Comparison of ENCODE assay signal across 1 cellular context in genomic region chrX:149487292-149487691, GRCh38.
TF ChIP-seq lines count a peak whose summit lies in the region.

No MANE protein-coding gene starts in this region.

TF ChIP-seq in GM12878, 131 proteins besides CTCF, POLR2A, EP300 and RAD21:
- TF ChIP-seq MTA2 (IDR thresholded peaks at IDR 0.05; ENCODE audit: low read depth) (no peak), MLLT1 (IDR thresholded peaks at IDR 0.05) (no peak), CHD4 (IDR thresholded peaks at IDR 0.05) (no peak), SRF (IDR thresholded peaks at IDR 0.05; ENCODE audit: low read depth in 2 of 2, low read length in 2 of 2) (no peak), SMARCA5 (IDR thresholded peaks at IDR 0.05) (no peak), MEF2A (IDR thresholded peaks at IDR 0.05; ENCODE audit: insufficient read depth, low read depth, low read length) (no peak), HDAC6 (IDR thresholded peaks at IDR 0.05; ENCODE audit: unreplicated experiment) (no peak), POLR2AphosphoS2 (IDR thresholded peaks at IDR 0.05; ENCODE audit: low read depth, low read length) (no peak), RELA (IDR thresholded peaks at IDR 0.05; ENCODE audit: borderline replicate concordance, partially characterized antibody) (no peak), PAX8 (IDR thresholded peaks at IDR 0.05) (no peak), ZBTB40 (IDR thresholded peaks at IDR 0.05; ENCODE audit: borderline replicate concordance) (no peak), SUPT20H (IDR thresholded peaks at IDR 0.05; ENCODE audit: borderline replicate concordance, control insufficient read depth, low read depth, low read length) (no peak), NFIC (IDR thresholded peaks at IDR 0.05; ENCODE audit: low read depth, low read length) (no peak), RAD51 (IDR thresholded peaks at IDR 0.05) (no peak), PML (IDR thresholded peaks at IDR 0.05; ENCODE audit: low read length) (no peak), MYC (IDR thresholded peaks at IDR 0.05; ENCODE audit: insufficient read depth, insufficient read length, insufficient replicate concordance, low read length, severe bottlenecking) (no peak), RB1 (IDR thresholded peaks at IDR 0.05; ENCODE audit: borderline replicate concordance) (no peak)
- TF ChIP-seq, protein P1, sequence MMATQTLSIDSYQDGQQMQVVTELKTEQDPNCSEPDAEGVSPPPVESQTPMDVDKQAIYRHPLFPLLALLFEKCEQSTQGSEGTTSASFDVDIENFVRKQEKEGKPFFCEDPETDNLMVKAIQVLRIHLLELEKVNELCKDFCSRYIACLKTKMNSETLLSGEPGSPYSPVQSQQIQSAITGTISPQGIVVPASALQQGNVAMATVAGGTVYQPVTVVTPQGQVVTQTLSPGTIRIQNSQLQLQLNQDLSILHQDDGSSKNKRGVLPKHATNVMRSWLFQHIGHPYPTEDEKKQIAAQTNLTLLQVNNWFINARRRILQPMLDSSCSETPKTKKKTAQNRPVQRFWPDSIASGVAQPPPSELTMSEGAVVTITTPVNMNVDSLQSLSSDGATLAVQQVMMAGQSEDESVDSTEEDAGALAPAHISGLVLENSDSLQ (IDR thresholded peaks at IDR 0.05): no peak
- TF ChIP-seq, protein P2, sequence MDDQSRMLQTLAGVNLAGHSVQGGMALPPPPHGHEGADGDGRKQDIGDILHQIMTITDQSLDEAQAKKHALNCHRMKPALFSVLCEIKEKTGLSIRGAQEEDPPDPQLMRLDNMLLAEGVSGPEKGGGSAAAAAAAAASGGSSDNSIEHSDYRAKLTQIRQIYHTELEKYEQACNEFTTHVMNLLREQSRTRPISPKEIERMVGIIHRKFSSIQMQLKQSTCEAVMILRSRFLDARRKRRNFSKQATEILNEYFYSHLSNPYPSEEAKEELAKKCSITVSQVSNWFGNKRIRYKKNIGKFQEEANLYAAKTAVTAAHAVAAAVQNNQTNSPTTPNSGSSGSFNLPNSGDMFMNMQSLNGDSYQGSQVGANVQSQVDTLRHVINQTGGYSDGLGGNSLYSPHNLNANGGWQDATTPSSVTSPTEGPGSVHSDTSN (IDR thresholded peaks at IDR 0.05; ENCODE audit: insufficient replicate concordance, low read depth, low read length): no peak
- TF ChIP-seq, protein P3, sequence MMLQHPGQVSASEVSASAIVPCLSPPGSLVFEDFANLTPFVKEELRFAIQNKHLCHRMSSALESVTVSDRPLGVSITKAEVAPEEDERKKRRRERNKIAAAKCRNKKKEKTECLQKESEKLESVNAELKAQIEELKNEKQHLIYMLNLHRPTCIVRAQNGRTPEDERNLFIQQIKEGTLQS (IDR thresholded peaks at IDR 0.05; ENCODE audit: borderline replicate concordance, extremely low read depth, low read depth, low read length): no peak
